In genomic region chr11:72685560-72686480, GRCh38 we compare ENCODE assay signal across 10 cellular contexts. TPM values are rescaled to one million over a fixed set of nuclear protein-coding genes. Genes with fewer than 3 reads are reported as not detected.
A peak's percentile ranks its signal among the peaks of the same experiment; 100 is the strongest.
DNase-seq lines count a peak whose midpoint lies in the region; ATAC-seq and TF ChIP-seq lines count a peak whose summit lies in the region.
"Had no signal": no experiment of that assay in that cellular context is flagged by ENCODE, and none has a peak within 500 bp of the region (broad histone marks: within the 10 kb centered on the region; RNA-seq: fewer than 3 reads in every experiment).

No MANE protein-coding gene starts in this region.

- TF ChIP-seq EP300 in suprapubic skin (IDR thresholded peaks at IDR 0.05) = no peak

- H3K9me3 ChIP-seq in suprapubic skin = no peaks in the 10 kb centered on the region

- WGBS in suprapubic skin = 55% methylated on average over 11 of the region's 24 CpGs

- H3K4me1 Mint-ChIP-seq in central memory CD8-positive, alpha-beta T cell = peaks cover 37% of the 10 kb centered on the region
- H3K4me1 Mint-ChIP-seq in natural killer cell treated with Interleukin-12 subunit alpha and Interleukin-12 subunit beta and Interleukin-15 and Interleukin-18, amount 100 ng/mL, for 72 hours (ENCODE audit: low read depth in 2 of 2) = peaks cover 24 to 31% of the 10 kb centered on the region in 2 donors

- DNase-seq in activated CD8-positive, alpha-beta memory T cell treated with anti-CD3 and anti-CD28 coated beads for 24 hours = peak; percentile 74
- no peak for DNase-seq in activated CD8-positive, alpha-beta memory T cell treated with anti-CD3 and anti-CD28 coated beads, Interleukin-2, amount 50 U/mL, for 4 hours
- no peak for DNase-seq in central memory CD8-positive, alpha-beta T cell (ENCODE audit: low spot score in 2 of 2)
- DNase-seq in natural killer cell treated with Interleukin-12 subunit alpha and Interleukin-12 subunit beta and Interleukin-15 and Interleukin-18, amount 100 ng/mL, for 72 hours (ENCODE audit: low spot score) = no peak
- DNase-seq in suprapubic skin (ENCODE audit: low spot score in 2 of 2) = no peak
- DNase-seq in NCI-H2107 treated with DMSO at 0.1 percent for 48 hours (lab: John Stamatoyannopoulos, UW; ENCODE audit: unreplicated experiment) = no peak
- no peak for DNase-seq in dermis blood vessel endothelial cell
- DNase-seq: foreskin keratinocyte, NCI-H1930 had no signal

- H3K36me3 ChIP-seq in suprapubic skin = peaks cover 56% of the 10 kb centered on the region

- no peak overlapping the region for H3K4me3 Mint-ChIP-seq in central memory CD8-positive, alpha-beta T cell
- H3K4me3 Mint-ChIP-seq in natural killer cell treated with Interleukin-12 subunit alpha and Interleukin-12 subunit beta and Interleukin-15 and Interleukin-18, amount 100 ng/mL, for 72 hours = no peak overlapping the region

- TF ChIP-seq CTCF in suprapubic skin (IDR thresholded peaks at IDR 0.05) = no peak

- H3K27me3 Mint-ChIP-seq in central memory CD8-positive, alpha-beta T cell = no peaks in the 10 kb centered on the region
- H3K27me3 Mint-ChIP-seq in natural killer cell treated with Interleukin-12 subunit alpha and Interleukin-12 subunit beta and Interleukin-15 and Interleukin-18, amount 100 ng/mL, for 72 hours = no peaks in the 10 kb centered on the region

- peaks cover 18% of the 10 kb centered on the region for H3K36me3 Mint-ChIP-seq in central memory CD8-positive, alpha-beta T cell (ENCODE audit: insufficient read depth)
- peaks cover 6% of the 10 kb centered on the region for H3K36me3 Mint-ChIP-seq in natural killer cell treated with Interleukin-12 subunit alpha and Interleukin-12 subunit beta and Interleukin-15 and Interleukin-18, amount 100 ng/mL, for 72 hours

- no peaks in the 10 kb centered on the region for H3K27me3 ChIP-seq in suprapubic skin

- H3K27ac ChIP-seq in suprapubic skin = peak overlapping the region; percentile 71
- H3K27ac ChIP-seq: foreskin keratinocyte had no signal

- H3K27ac Mint-ChIP-seq in central memory CD8-positive, alpha-beta T cell (ENCODE audit: low read depth) = peak overlapping the region; percentile 60
- H3K27ac Mint-ChIP-seq in natural killer cell treated with Interleukin-12 subunit alpha and Interleukin-12 subunit beta and Interleukin-15 and Interleukin-18, amount 100 ng/mL, for 72 hours = peak overlapping the region; percentile 70 to 79

- peaks cover 49% of the 10 kb centered on the region for H3K4me1 ChIP-seq in suprapubic skin
- H3K4me1 ChIP-seq: foreskin keratinocyte had no signal

- TF ChIP-seq POLR2A in suprapubic skin (IDR thresholded peaks at IDR 0.05) = no peak

- no peak overlapping the region for H3K4me3 ChIP-seq in suprapubic skin

- no peak for ATAC-seq in central memory CD8-positive, alpha-beta T cell (replicated peaks; ENCODE audit: extremely low read depth, poor library complexity, severe bottlenecking)
- no peak for ATAC-seq in natural killer cell treated with Interleukin-12 subunit alpha and Interleukin-12 subunit beta and Interleukin-15 and Interleukin-18, amount 100 ng/mL, for 72 hours
- ATAC-seq in HG03196 (IDR thresholded peaks at IDR 0.05; ENCODE audit: unreplicated experiment) = no peak
- ATAC-seq: foreskin keratinocyte had no signal

- H3K9me3 Mint-ChIP-seq in central memory CD8-positive, alpha-beta T cell = no peaks in the 10 kb centered on the region
- H3K9me3 Mint-ChIP-seq in natural killer cell treated with Interleukin-12 subunit alpha and Interleukin-12 subunit beta and Interleukin-15 and Interleukin-18, amount 100 ng/mL, for 72 hours = no peaks in the 10 kb centered on the region

RNA-seq across cellular contexts. Expression of gene PDE2A, which starts 11.6 kb away (rescaled TPM):
- total RNA-seq in natural killer cell treated with Interleukin-12 subunit alpha and Interleukin-12 subunit beta and Interleukin-15 and Interleukin-18, amount 100 ng/mL, for 72 hours = 1 to 10 TPM; 2.5 to 7.7 TPM
- total RNA-seq in suprapubic skin = 10 to 100 TPM in 3 of 4 donors, 1 to 10 TPM in 1; 5.4 to 49.9 (median 31.2) TPM
- total RNA-seq in dermis blood vessel endothelial cell = 351 and 380 TPM in 2 replicates
